In genomic region chr1:212782422-212783154, GRCh38 we compare ENCODE assay signal across 8 cellular contexts. TPM values are rescaled to one million over a fixed set of nuclear protein-coding genes. Genes with fewer than 3 reads are reported as not detected.
DNase-seq lines count a peak whose midpoint lies in the region; ATAC-seq and TF ChIP-seq lines count a peak whose summit lies in the region.

No MANE protein-coding gene starts in this region.

- DNase-seq in activated CD4-positive, alpha-beta memory T cell treated with anti-CD3 and anti-CD28 coated beads for 36 hours = no peak
- DNase-seq in activated CD4-positive, alpha-beta memory T cell treated with anti-CD3 and anti-CD28 coated beads, Interleukin-2, amount 10 ng/mL, durations not matched to agents 7 days and 5 days = no peak
- DNase-seq in NB4 (ENCODE audit: low read depth) (peak; percentile 72), adipocyte (ENCODE audit: low read depth) (peak; percentile 73), immature natural killer cell (peak in 2 of 3 donors; percentile 28 to 30), tibial artery (no peak)

- POLR2A ChIA-PET in activated CD4-positive, alpha-beta memory T cell treated with anti-CD3 and anti-CD28 coated beads for 36 hours (lab: Charles Lee) = no interaction called here
- POLR2A ChIA-PET in activated CD4-positive, alpha-beta memory T cell treated with anti-CD3 and anti-CD28 coated beads, Interleukin-2, amount 10 ng/mL, durations not matched to agents 7 days and 5 days (lab: Charles Lee) = interaction anchor here (2.2 kb wide), 1 partner anchor 10 kb away, joined by 14 read pairs; the partner anchor contains the start of genes NSL1 and TATDN3

- H3K4me1 ChIP-seq in adipocyte (ENCODE audit: control insufficient read depth, insufficient read depth, low read length) (peaks cover 8% of the 10 kb centered on the region), tibial artery (no peaks in the 10 kb centered on the region)

- no peak overlapping the region for H3K27ac ChIP-seq in tibial artery

- ATAC-seq in HG03521 (IDR thresholded peaks at IDR 0.05; ENCODE audit: unreplicated experiment) (no peak), GM21529 (IDR thresholded peaks at IDR 0.05; ENCODE audit: unreplicated experiment) (no peak)

- H3K27me3 ChIP-seq in adipocyte (replicated peaks; ENCODE audit: control insufficient read depth, insufficient read depth, low read length) (no peaks in the 10 kb centered on the region), tibial artery (no peaks in the 10 kb centered on the region)

- H3K9me3 Mint-ChIP-seq in activated CD4-positive, alpha-beta memory T cell treated with anti-CD3 and anti-CD28 coated beads for 36 hours = no peaks in the 10 kb centered on the region
- no peaks in the 10 kb centered on the region for H3K9me3 Mint-ChIP-seq in activated CD4-positive, alpha-beta memory T cell treated with anti-CD3 and anti-CD28 coated beads, Interleukin-2, amount 10 ng/mL, durations not matched to agents 7 days and 5 days
- no peaks in the 10 kb centered on the region for H3K9me3 Mint-ChIP-seq in immature natural killer cell

- H3K36me3 Mint-ChIP-seq in activated CD4-positive, alpha-beta memory T cell treated with anti-CD3 and anti-CD28 coated beads for 36 hours = peaks cover 37% of the 10 kb centered on the region
- H3K36me3 Mint-ChIP-seq in activated CD4-positive, alpha-beta memory T cell treated with anti-CD3 and anti-CD28 coated beads, Interleukin-2, amount 10 ng/mL, durations not matched to agents 7 days and 5 days (ENCODE audit: low read depth) = peaks cover 38% of the 10 kb centered on the region
- H3K36me3 Mint-ChIP-seq in immature natural killer cell = peaks cover 11 to 36% (median 21%) of the 10 kb centered on the region in 3 donors

- H3K4me1 Mint-ChIP-seq in activated CD4-positive, alpha-beta memory T cell treated with anti-CD3 and anti-CD28 coated beads for 36 hours (ENCODE audit: low read depth) = peaks cover 37% of the 10 kb centered on the region
- peaks cover 20% of the 10 kb centered on the region for H3K4me1 Mint-ChIP-seq in activated CD4-positive, alpha-beta memory T cell treated with anti-CD3 and anti-CD28 coated beads, Interleukin-2, amount 10 ng/mL, durations not matched to agents 7 days and 5 days
- peaks cover 1 to 5% of the 10 kb centered on the region in 2 donors for H3K4me1 Mint-ChIP-seq in immature natural killer cell

- H3K27ac Mint-ChIP-seq in activated CD4-positive, alpha-beta memory T cell treated with anti-CD3 and anti-CD28 coated beads for 36 hours = peak overlapping the region; percentile 6
- no peak overlapping the region for H3K27ac Mint-ChIP-seq in activated CD4-positive, alpha-beta memory T cell treated with anti-CD3 and anti-CD28 coated beads, Interleukin-2, amount 10 ng/mL, durations not matched to agents 7 days and 5 days
- no peak overlapping the region for H3K27ac Mint-ChIP-seq in immature natural killer cell

- H3K9ac ChIP-seq in adipocyte (ENCODE audit: low read length) = peak overlapping the region; percentile 48

- peaks cover 47% of the 10 kb centered on the region for H3K36me3 ChIP-seq in adipocyte (ENCODE audit: control insufficient read depth, insufficient read depth, low read length, severe bottlenecking)
- peaks cover 28 to 48% (median 34%) of the 10 kb centered on the region in 3 donors for H3K36me3 ChIP-seq in tibial artery

- H3K4me3 Mint-ChIP-seq in activated CD4-positive, alpha-beta memory T cell treated with anti-CD3 and anti-CD28 coated beads for 36 hours = no peak overlapping the region
- no peak overlapping the region for H3K4me3 Mint-ChIP-seq in activated CD4-positive, alpha-beta memory T cell treated with anti-CD3 and anti-CD28 coated beads, Interleukin-2, amount 10 ng/mL, durations not matched to agents 7 days and 5 days
- no peak overlapping the region for H3K4me3 Mint-ChIP-seq in immature natural killer cell

- no peak overlapping the region for H3K4me3 ChIP-seq in NB4 (ENCODE audit: low read depth, low read length)
- H3K4me3 ChIP-seq in adipocyte (ENCODE audit: low read length) = peak overlapping the region; percentile 38
- no peak overlapping the region for H3K4me3 ChIP-seq in tibial artery

- H3K27me3 Mint-ChIP-seq in activated CD4-positive, alpha-beta memory T cell treated with anti-CD3 and anti-CD28 coated beads for 36 hours = no peaks in the 10 kb centered on the region
- H3K27me3 Mint-ChIP-seq in activated CD4-positive, alpha-beta memory T cell treated with anti-CD3 and anti-CD28 coated beads, Interleukin-2, amount 10 ng/mL, durations not matched to agents 7 days and 5 days = no peaks in the 10 kb centered on the region
- peaks cover 0 to 2% (median 0%) of the 10 kb centered on the region in 3 donors for H3K27me3 Mint-ChIP-seq in immature natural killer cell (ENCODE audit: low read depth in 3 of 3)

- intact Hi-C loops in activated CD4-positive, alpha-beta memory T cell treated with anti-CD3 and anti-CD28 coated beads for 36 hours (cut with micrococcal nuclease) = loop anchor here (1.0 to 5.0 kb wide), 7 partner anchors 35 to 325 kb away; partner anchors contain the start of gene BATF3
- intact Hi-C loops in tibial artery (cut with DNase I; ENCODE audit: low total_unique reads) = loop anchor here (10.0 kb wide), 1 partner anchor 118 kb away; no protein-coding TSS in a partner anchor

- CTCF ChIA-PET in activated CD4-positive, alpha-beta memory T cell treated with anti-CD3 and anti-CD28 coated beads for 36 hours (lab: Charles Lee) = interaction anchor here (0.5 to 7.8 kb wide), 25 partner anchors 9 to 325 kb away, joined by 3 to 156 read pairs (median 5); partner anchors contain the start of genes BATF3, NSL1 and TATDN3
- CTCF ChIA-PET in activated CD4-positive, alpha-beta memory T cell treated with anti-CD3 and anti-CD28 coated beads, Interleukin-2, amount 10 ng/mL, durations not matched to agents 7 days and 5 days (lab: Charles Lee) = interaction anchor here (0.8 to 7.4 kb wide), 22 partner anchors 9 to 327 kb away, joined by 3 to 90 read pairs (median 5); partner anchors contain the start of genes BATF3 and VASH2

- TF ChIP-seq CTCF in NB4 (IDR thresholded peaks at IDR 0.05; ENCODE audit: low read depth, low read length) (peak; percentile 23), tibial artery (IDR thresholded peaks at IDR 0.05) (peak; percentile 43 to 68)

- no peaks in the 10 kb centered on the region for H3K9me3 ChIP-seq in adipocyte (ENCODE audit: control insufficient read depth, low read length)
- H3K9me3 ChIP-seq in tibial artery = no peaks in the 10 kb centered on the region

- no peak for TF ChIP-seq POLR2A in NB4 (IDR thresholded peaks at IDR 0.05; ENCODE audit: extremely low read depth, insufficient read length)

RNA-seq across cellular contexts. Expression of gene NSL1, which starts 9.0 kb away (rescaled TPM):
- 10 to 100 TPM; 39.8 to 41.8 TPM for total RNA-seq in activated CD4-positive, alpha-beta memory T cell treated with anti-CD3 and anti-CD28 coated beads for 36 hours
- total RNA-seq in activated CD4-positive, alpha-beta memory T cell treated with anti-CD3 and anti-CD28 coated beads, Interleukin-2, amount 10 ng/mL, durations not matched to agents 7 days and 5 days = 10 to 100 TPM; 36.4 to 38.1 TPM
- 10 to 100 TPM; 63.4 to 70.6 (median 64.6) TPM for polyA plus RNA-seq in immature natural killer cell

RNA-seq across cellular contexts. Expression of gene TATDN3, which starts 9.1 kb away (rescaled TPM):
- 10 to 100 TPM; 19.2 to 20.7 TPM for total RNA-seq in activated CD4-positive, alpha-beta memory T cell treated with anti-CD3 and anti-CD28 coated beads for 36 hours
- total RNA-seq in activated CD4-positive, alpha-beta memory T cell treated with anti-CD3 and anti-CD28 coated beads, Interleukin-2, amount 10 ng/mL, durations not matched to agents 7 days and 5 days = 10 to 100 TPM; 18.6 to 20.2 TPM
- 10 to 100 TPM in 2 of 3 donors, 1 to 10 TPM in 1; 8.5 to 14.8 (median 14.6) TPM for polyA plus RNA-seq in immature natural killer cell

Comparison
In these comparisons a context has a peak if more than half of its experiments do, and no peak if none do; other contexts are left out.
1. DNase-seq: peak in NB4 (single experiment), adipocyte (single experiment) and immature natural killer cell (2 of 3); none in activated CD4-positive, alpha-beta memory T cell treated with anti-CD3 and anti-CD28 coated beads for 36 hours (single experiment), activated CD4-positive, alpha-beta memory T cell treated with anti-CD3 and anti-CD28 coated beads, Interleukin-2, amount 10 ng/mL, durations not matched to agents 7 days and 5 days (single experiment) and tibial artery (0 of 2).